1 cellular context compared by ENCODE assay signal in genomic region chr6:134724653-134725340, GRCh38.
A peak's percentile ranks its signal among the peaks of the same experiment; 100 is the strongest.
TF ChIP-seq lines count a peak whose summit lies in the region.

No MANE protein-coding gene starts in this region.

TF ChIP-seq in HEK293, 187 proteins besides CTCF, POLR2A, EP300 and RAD21 (continued from another document):
- TF ChIP-seq ZNF776 (tag by site-specific recombination; IDR thresholded peaks at IDR 0.05; ENCODE audit: borderline replicate concordance) = no peak
- TF ChIP-seq HOXC10 (CRISPR knock-in tag; IDR thresholded peaks at IDR 0.05) = no peak
- TF ChIP-seq ZNF214 (tag by site-specific recombination; IDR thresholded peaks at IDR 0.05; ENCODE audit: borderline replicate concordance) = no peak
- TF ChIP-seq ZNF394 (tag by site-specific recombination; IDR thresholded peaks at IDR 0.05; ENCODE audit: borderline replicate concordance) = no peak
- TF ChIP-seq ZNF600 (tag by site-specific recombination; IDR thresholded peaks at IDR 0.05) = no peak
- no peak for TF ChIP-seq FEZF1 (tag by site-specific recombination; IDR thresholded peaks at IDR 0.05)
- TF ChIP-seq MEIS1 (CRISPR knock-in tag; IDR thresholded peaks at IDR 0.05; ENCODE audit: borderline replicate concordance) = no peak
- peak; percentile 83 for TF ChIP-seq WT1 (tag by site-specific recombination; IDR thresholded peaks at IDR 0.05)
- TF ChIP-seq ZNF19 (tag by site-specific recombination; IDR thresholded peaks at IDR 0.05; ENCODE audit: low read depth) = no peak
- TF ChIP-seq EGR2 (tag by site-specific recombination; IDR thresholded peaks at IDR 0.05; ENCODE audit: low read depth) = no peak
- TF ChIP-seq SETDB1 (IDR thresholded peaks at IDR 0.05; ENCODE audit: insufficient read length, low read length) = no peak
- no peak for TF ChIP-seq PBX3 (CRISPR knock-in tag; IDR thresholded peaks at IDR 0.05)
- no peak for TF ChIP-seq ZNF830 (tag by site-specific recombination; IDR thresholded peaks at IDR 0.05; ENCODE audit: low read depth)
- no peak for TF ChIP-seq ZNF37A (tag by site-specific recombination; IDR thresholded peaks at IDR 0.05)
- 0 out of 2 replicates have a peak, but pooled peaks have one; percentile 56 for TF ChIP-seq MZF1 (tag by site-specific recombination; IDR thresholded peaks at IDR 0.05; ENCODE audit: borderline replicate concordance)
- TF ChIP-seq ZBTB20 (tag by site-specific recombination; IDR thresholded peaks at IDR 0.05) = peak; percentile 73; the same call in 1 of the 2 replicates
- no peak for TF ChIP-seq TRIM28 (IDR thresholded peaks at IDR 0.05; ENCODE audit: borderline replicate concordance, low read length)
- no peak for TF ChIP-seq ZFHX2 (tag by site-specific recombination; conservative IDR thresholded peaks at IDR 0.05)
- TF ChIP-seq ZNF157 (tag by site-specific recombination; IDR thresholded peaks at IDR 0.05) = no peak
- TF ChIP-seq ZBTB17 (tag by site-specific recombination; IDR thresholded peaks at IDR 0.05) = no peak
